Comparison of ENCODE assay signal across 30 cellular contexts in the genomic region with DNA sequence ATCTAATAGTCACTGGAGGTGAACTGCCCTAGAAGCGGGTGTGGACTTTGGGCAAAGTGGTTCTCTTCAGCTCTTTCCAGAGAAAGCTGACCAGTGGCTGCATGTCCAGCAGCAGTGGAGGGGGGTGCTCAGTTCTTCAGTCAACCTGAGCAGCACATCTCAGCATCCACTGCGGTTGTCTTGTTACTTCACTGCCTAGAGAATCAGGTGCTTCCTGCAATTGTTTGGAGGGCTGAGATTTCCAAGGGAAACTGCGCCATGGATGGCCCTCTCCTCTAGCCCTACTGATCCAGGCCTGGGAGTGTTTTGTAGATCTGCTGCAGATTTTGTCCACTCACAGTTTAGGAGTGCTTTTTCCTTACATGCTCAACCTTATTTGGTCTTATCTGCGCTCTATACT.
"Had no signal": no experiment of that assay in that cellular context is flagged by ENCODE, and none has a peak within 500 bp of the region (broad histone marks: within the 10 kb centered on the region; RNA-seq: fewer than 3 reads in every experiment).

No MANE protein-coding gene starts in this region.

- H3K27me3 ChIP-seq: adrenal gland, body of pancreas, breast epithelium had no signal

- H3K9me3 ChIP-seq: adrenal gland, body of pancreas, breast epithelium had no signal

- H3K4me3 ChIP-seq: adrenal gland, body of pancreas, breast epithelium had no signal

- H3K27ac ChIP-seq: adrenal gland, body of pancreas, breast epithelium, KMS-11, VCaP had no signal

- ATAC-seq: activated CD8-positive, alpha-beta T cell treated with anti-CD3 and anti-CD28 coated beads for 36 hours; body of pancreas; Panc1 had no signal

- DNase-seq: activated CD4-positive, alpha-beta T cell treated with anti-CD3 and anti-CD28 coated beads for 1 hour; activated CD4-positive, alpha-beta T cell treated with anti-CD3 and anti-CD28 coated beads for 48 hours; activated CD4-positive, CD25-positive, alpha-beta regulatory T cell; activated CD8-positive, alpha-beta T cell treated with anti-CD3 and anti-CD28 coated beads for 36 hours; activated gamma-delta T cell; activated naive CD4-positive, alpha-beta T cell treated with Interleukin-2 at 50 U/mL for 16 hours; activated T-cell treated with anti-CD3 and anti-CD28 coated beads, Interleukin-2, amount 50 U/mL, for 24 hours; adrenal gland; body of pancreas; caudate nucleus; NCI-H1092 treated with DMSO at 0.1 percent for 48 hours; NCI-H1417; NCI-H146; NCI-H187; NCI-H2029 treated with DMSO at 0.1 percent for 48 hours; NCI-H2107; NCI-H2171; NCI-H446; NCI-H510A treated with DMSO at 0.1 percent for 48 hours; NCI-H526 treated with DMSO at 0.1 percent for 48 hours; NCI-H774; SIG-M5; SW 1271; T-helper 1 cell; T-helper 2 cell; T-helper 9 cell had no signal

- H3K36me3 ChIP-seq: adrenal gland, breast epithelium had no signal

- H3K4me1 ChIP-seq: adrenal gland, body of pancreas, breast epithelium had no signal
